Comparison of ENCODE assay signal across 8 cellular contexts in the genomic region with DNA sequence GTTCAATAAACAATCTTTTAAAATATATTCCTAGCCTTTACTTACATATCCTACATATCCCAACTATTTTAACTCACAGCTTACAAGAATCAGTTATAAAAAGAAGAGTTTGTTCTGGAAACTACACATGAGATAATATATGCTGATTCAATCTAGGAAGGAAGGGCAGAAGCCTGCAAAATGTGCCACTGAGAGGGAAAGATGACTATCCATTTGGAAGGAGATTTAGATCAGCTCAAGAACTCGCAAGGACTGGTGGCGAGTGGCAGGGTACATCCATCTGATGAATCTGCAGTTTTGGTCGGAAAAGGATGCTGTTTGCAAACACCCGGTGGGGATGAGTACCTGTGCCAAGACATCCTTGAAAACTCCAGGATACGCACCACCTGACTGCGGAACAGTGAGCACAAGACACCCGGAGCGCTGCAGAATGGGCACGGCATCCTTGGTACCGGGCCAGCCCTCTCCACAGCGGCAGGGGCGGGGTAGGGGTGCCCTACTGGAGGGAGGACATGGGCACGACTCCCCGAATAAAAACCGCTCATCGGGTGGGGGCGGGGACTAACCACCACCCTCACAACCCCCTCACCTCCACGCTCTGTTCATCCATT. TPM values are rescaled to one million over a fixed set of nuclear protein-coding genes. Genes with fewer than 3 reads are reported as not detected.
A peak's percentile ranks its signal among the peaks of the same experiment; 100 is the strongest.
DNase-seq lines count a peak whose midpoint lies in the region; ATAC-seq and TF ChIP-seq lines count a peak whose summit lies in the region.

No MANE protein-coding gene starts in this region.

- no peaks in the 10 kb centered on the region for H3K9me3 ChIP-seq in BLaER1 treated with 17β-estradiol and CSF1 and Interleukin-3, amounts not matched to agents 10 nM and 100 nM (replicated peaks in 1 of 11)
- no peaks in the 10 kb centered on the region for H3K9me3 ChIP-seq in RWPE2 (ENCODE audit: severe bottlenecking)
- H3K9me3 ChIP-seq in gastroesophageal sphincter: no peaks in the 10 kb centered on the region
- H3K9me3 ChIP-seq in suprapubic skin: no peaks in the 10 kb centered on the region

- peak; percentile 46 for ATAC-seq in RWPE2 (ENCODE audit: low read depth)
- ATAC-seq in gastroesophageal sphincter: peak; percentile 53

- peak overlapping the region; percentile 63 to 91 (median 82) for H3K4me2 ChIP-seq in BLaER1 treated with 17β-estradiol and CSF1 and Interleukin-3, amounts not matched to agents 10 nM and 100 nM

- peak overlapping the region; percentile 79 to 94 (median 86) for H3K27ac ChIP-seq in BLaER1 treated with 17β-estradiol and CSF1 and Interleukin-3, amounts not matched to agents 10 nM and 100 nM
- H3K27ac ChIP-seq in RWPE2 (ENCODE audit: poor library complexity, severe bottlenecking) (peak overlapping the region; percentile 74), gastroesophageal sphincter (peak overlapping the region; percentile 63 to 96 (median 94)), suprapubic skin (peak overlapping the region; percentile 87)

- peaks cover 14 to 39% (median 33%) of the 10 kb centered on the region in 10 experiments for H3K4me1 ChIP-seq in BLaER1 treated with 17β-estradiol and CSF1 and Interleukin-3, amounts not matched to agents 10 nM and 100 nM
- peaks cover 8% of the 10 kb centered on the region for H3K4me1 ChIP-seq in RWPE2 (ENCODE audit: insufficient read depth, poor library complexity, severe bottlenecking)
- peaks cover 0 to 37% (median 7%) of the 10 kb centered on the region in 3 donors for H3K4me1 ChIP-seq in gastroesophageal sphincter
- peaks cover 26% of the 10 kb centered on the region for H3K4me1 ChIP-seq in suprapubic skin

- TF ChIP-seq EP300 in gastroesophageal sphincter (IDR thresholded peaks at IDR 0.05) (no peak), suprapubic skin (IDR thresholded peaks at IDR 0.05) (no peak)

- DNase-seq in GM20000 (ENCODE audit: low spot score) (peak; percentile 31), HT-29 (ENCODE audit: low spot score) (peak; percentile 57), RWPE2 (ENCODE audit: low spot score) (peak; percentile 79), nucleus accumbens (lab: John Stamatoyannopoulos, UW) (peak in 51 of 56 donors; percentile 3 to 76 (median 52)), suprapubic skin (ENCODE audit: low spot score in 2 of 2) (peak; percentile 81 to 85)
- DNase-seq in activated naive CD4-positive, alpha-beta T cell treated with Interleukin-2 at 50 U/mL for 16 hours: peak; percentile 77

- TF ChIP-seq CTCF in GM20000 (IDR thresholded peaks at IDR 0.05; ENCODE audit: extremely low read depth, missing control alignments) (no peak), RWPE2 (IDR thresholded peaks at IDR 0.05; ENCODE audit: poor library complexity, severe bottlenecking) (no peak), gastroesophageal sphincter (IDR thresholded peaks at IDR 0.05) (no peak), suprapubic skin (IDR thresholded peaks at IDR 0.05) (no peak)

- peak overlapping the region; percentile 76 to 98 (median 90) for H3K4me3 ChIP-seq in BLaER1 treated with 17β-estradiol and CSF1 and Interleukin-3, amounts not matched to agents 10 nM and 100 nM
- peak overlapping the region; percentile 67 for H3K4me3 ChIP-seq in RWPE2 (ENCODE audit: severe bottlenecking)
- H3K4me3 ChIP-seq in gastroesophageal sphincter: peak overlapping the region; percentile 48 to 87
- H3K4me3 ChIP-seq in suprapubic skin: peak overlapping the region; percentile 93

- H4K20me1 ChIP-seq in BLaER1 treated with 17β-estradiol and CSF1 and Interleukin-3, amounts not matched to agents 10 nM and 100 nM: peaks cover 0 to 25% (median 6%) of the 10 kb centered on the region in 11 experiments; a peak in 8 of 22 replicates

- peak overlapping the region; percentile 83 to 97 (median 91) for H3K9ac ChIP-seq in BLaER1 treated with 17β-estradiol and CSF1 and Interleukin-3, amounts not matched to agents 10 nM and 100 nM

- H3K36me3 ChIP-seq in BLaER1 treated with 17β-estradiol and CSF1 and Interleukin-3, amounts not matched to agents 10 nM and 100 nM: peaks cover 11 to 56% (median 29%) of the 10 kb centered on the region in 11 experiments; a peak in 21 of 22 replicates
- peaks cover 28% of the 10 kb centered on the region for H3K36me3 ChIP-seq in RWPE2 (ENCODE audit: low read depth)
- H3K36me3 ChIP-seq in gastroesophageal sphincter: peaks cover 0 to 20% of the 10 kb centered on the region in 2 donors
- H3K36me3 ChIP-seq in suprapubic skin: peaks cover 2% of the 10 kb centered on the region

- 0% methylated on average over 5 to 11 of the region's 18 CpGs for WGBS in gastroesophageal sphincter (ENCODE audit: low coverage in 1 of 2), 2 donors
- WGBS in suprapubic skin: 0% methylated on average over 7 of the region's 18 CpGs

- TF ChIP-seq POLR2A in gastroesophageal sphincter (IDR thresholded peaks at IDR 0.05) (no peak), suprapubic skin (IDR thresholded peaks at IDR 0.05) (no peak)

- H3K27me3 ChIP-seq in BLaER1 treated with 17β-estradiol and CSF1 and Interleukin-3, amounts not matched to agents 10 nM and 100 nM: no peaks in the 10 kb centered on the region
- no peaks in the 10 kb centered on the region for H3K27me3 ChIP-seq in RWPE2 (ENCODE audit: insufficient read depth, poor library complexity, severe bottlenecking)
- no peaks in the 10 kb centered on the region for H3K27me3 ChIP-seq in gastroesophageal sphincter
- no peaks in the 10 kb centered on the region for H3K27me3 ChIP-seq in suprapubic skin

RNA-seq across cellular contexts. Expression of a gene that starts 0.7 kb away (rescaled TPM):
- 18.0 and 21.7 TPM in 2 replicates for total RNA-seq in HT-29 (2014; rRNA removed; shearing (Covaris generic))
- total RNA-seq in gastroesophageal sphincter (10 to 100 TPM; 27.6 to 30.7 (median 28.6) TPM), suprapubic skin (10 to 100 TPM; 11.1 to 18.3 (median 14.6) TPM)

RNA-seq across cellular contexts. Expression of a gene that starts 49.0 kb away (rescaled TPM):
- total RNA-seq in HT-29 (2014; rRNA removed; shearing (Covaris generic)): 43.5 and 47.0 TPM in 2 replicates
- total RNA-seq in gastroesophageal sphincter (10 to 100 TPM; 40.8 to 73.0 (median 47.3) TPM), suprapubic skin (10 to 100 TPM; 13.5 to 34.1 (median 18.8) TPM)

RNA-seq across cellular contexts. Expression of a gene that starts 49.6 kb away (rescaled TPM):
- total RNA-seq in HT-29 (2014; rRNA removed; shearing (Covaris generic)): 9.7 and 10.0 TPM in 2 replicates
- total RNA-seq in gastroesophageal sphincter (1 to 10 TPM in 3 of 4 donors, not detected in 1; 1.5 to 3.3 (median 1.7) TPM), suprapubic skin (1 to 10 TPM; 2.8 to 7.0 (median 4.4) TPM)

Comparison
In these comparisons a context has a peak if more than half of its experiments do, and no peak if none do; other contexts are left out.
1. Peak in every context shown above with its lines: DNase-seq, ATAC-seq, H3K4me3 ChIP-seq and H3K27ac ChIP-seq.
2. DNase-seq: peak in every context shown above with its lines; median percentile 83 in suprapubic skin; 79 in RWPE2; 77 in activated naive CD4-positive, alpha-beta T cell treated with Interleukin-2 at 50 U/mL for 16 hours; 57 in HT-29; 52 in nucleus accumbens; 31 in GM20000.